In the genomic region with DNA sequence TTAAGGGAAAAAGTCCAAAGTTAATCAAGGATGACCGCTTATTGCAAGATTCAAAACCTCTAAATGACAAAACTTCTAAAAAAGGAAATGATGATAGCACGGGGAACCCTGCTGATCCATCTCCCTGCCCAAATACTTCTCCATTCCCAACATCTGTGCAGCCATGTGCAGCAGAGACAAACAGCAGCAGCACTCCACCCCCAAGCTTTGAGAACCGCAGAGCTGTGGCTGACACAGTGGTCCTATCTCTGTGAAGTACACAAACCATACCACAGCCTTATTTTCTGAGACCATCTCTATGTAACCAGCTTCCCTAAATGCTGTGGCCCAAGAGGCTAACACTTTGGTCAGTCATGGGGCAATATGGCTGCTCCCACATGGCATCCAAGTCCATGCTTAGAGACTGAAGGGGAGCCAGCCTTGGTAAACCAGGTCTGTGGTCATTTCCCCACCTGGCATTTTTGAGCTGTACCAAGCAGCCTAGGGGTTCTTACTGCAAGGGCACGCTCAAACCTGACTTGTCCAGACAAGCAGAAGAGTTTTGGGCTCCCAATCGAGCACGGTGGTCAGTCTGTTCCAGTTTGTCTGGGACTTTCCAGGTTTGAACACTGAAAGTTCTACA, we compare ENCODE assay signal across 9 cellular contexts. TPM values are rescaled to one million over a fixed set of nuclear protein-coding genes. Genes with fewer than 3 reads are reported as not detected.
DNase-seq lines count a peak whose midpoint lies in the region; ATAC-seq, FAIRE-seq and TF ChIP-seq lines count a peak whose summit lies in the region.
"Had no signal": no experiment of that assay in that cellular context is flagged by ENCODE, and none has a peak within 500 bp of the region (broad histone marks: within the 10 kb centered on the region; RNA-seq: fewer than 3 reads in every experiment).

No MANE protein-coding gene starts in this region.

- TF ChIP-seq POLR2A in H54 (IDR thresholded peaks at IDR 0.05; ENCODE audit: low read depth, low read length), result no peak

- ATAC-seq in GM19463 (IDR thresholded peaks at IDR 0.05; ENCODE audit: unreplicated experiment) (peak; percentile 44), HG03460 (IDR thresholded peaks at IDR 0.05; ENCODE audit: unreplicated experiment) (peak; percentile 57)

- DNase-seq in AML-193 (lab: John Stamatoyannopoulos, UW) (peak; percentile 64 to 66), glomerular visceral epithelial cell (ENCODE audit: extremely low spot score) (peak; percentile 68), H54 (ENCODE audit: insufficient read length, low spot score) (no peak), H4 (ENCODE audit: low spot score) (no peak), ecto neural progenitor cell (ENCODE audit: low spot score) (no peak), T-helper 2 cell (no peak)
- DNase-seq: WERI-Rb-1 had no signal

- FAIRE-seq in H54 (lab: Jason Lieb, UNC), result no peak

RNA-seq across cellular contexts. Expression of a gene that starts 17.0 kb away (rescaled TPM):
- total RNA-seq in H4 (2014; rRNA removed; shearing (Covaris generic)), result 116 and 128 TPM in 2 replicates

Comparison
In these comparisons a context has a peak if more than half of its experiments do, and no peak if none do; other contexts are left out.
1. DNase-seq: peak in AML-193 (2 of 2) and glomerular visceral epithelial cell (single experiment); none in H54 (single experiment), H4 (single experiment), ecto neural progenitor cell (single experiment) and T-helper 2 cell (0 of 5).